1 cellular context compared by ENCODE assay signal in the genomic region with DNA sequence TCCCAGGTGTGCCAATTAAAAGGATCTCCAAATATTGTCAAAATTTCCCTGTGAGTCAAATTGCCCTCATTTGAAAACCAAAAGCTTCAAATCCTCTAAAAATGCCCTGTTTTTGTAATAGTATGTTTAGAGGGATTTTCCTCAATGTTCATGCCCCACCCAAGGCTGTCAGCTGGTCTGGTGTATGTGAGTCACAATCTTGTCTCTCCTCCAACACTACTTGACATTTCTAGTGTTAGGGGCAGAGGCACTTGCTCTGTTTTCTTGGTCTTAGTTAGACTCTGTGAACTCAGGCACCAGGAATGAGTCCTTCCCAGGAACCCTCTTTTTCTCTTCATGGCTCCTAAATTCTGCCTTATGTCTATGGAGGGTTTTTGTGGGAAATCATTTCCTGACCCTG.
TF ChIP-seq lines count a peak whose summit lies in the region.

No MANE protein-coding gene starts in this region.

TF ChIP-seq in IMR-90, 13 proteins besides CTCF, POLR2A, EP300 and RAD21:
- TF ChIP-seq CEBPB (IDR thresholded peaks at IDR 0.05; ENCODE audit: low read depth, low read length): no peak
- TF ChIP-seq MAZ (IDR thresholded peaks at IDR 0.05; ENCODE audit: borderline replicate concordance, low read depth, low read length): no peak
- TF ChIP-seq SMC3 (IDR thresholded peaks at IDR 0.05; ENCODE audit: low read depth, low read length): no peak
- TF ChIP-seq RFX5 (IDR thresholded peaks at IDR 0.05; ENCODE audit: low read depth, low read length): no peak
- TF ChIP-seq MXI1 (IDR thresholded peaks at IDR 0.05; ENCODE audit: borderline replicate concordance, low read depth, low read length): no peak
- no peak for TF ChIP-seq MAFK (IDR thresholded peaks at IDR 0.05; ENCODE audit: low read depth, low read length)
- TF ChIP-seq, protein P1, sequence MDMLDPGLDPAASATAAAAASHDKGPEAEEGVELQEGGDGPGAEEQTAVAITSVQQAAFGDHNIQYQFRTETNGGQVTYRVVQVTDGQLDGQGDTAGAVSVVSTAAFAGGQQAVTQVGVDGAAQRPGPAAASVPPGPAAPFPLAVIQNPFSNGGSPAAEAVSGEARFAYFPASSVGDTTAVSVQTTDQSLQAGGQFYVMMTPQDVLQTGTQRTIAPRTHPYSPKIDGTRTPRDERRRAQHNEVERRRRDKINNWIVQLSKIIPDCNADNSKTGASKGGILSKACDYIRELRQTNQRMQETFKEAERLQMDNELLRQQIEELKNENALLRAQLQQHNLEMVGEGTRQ (IDR thresholded peaks at IDR 0.05; ENCODE audit: low read depth, low read length): no peak; the same call in 1 of the 2 replicates
- no peak for TF ChIP-seq BHLHE40 (IDR thresholded peaks at IDR 0.05; ENCODE audit: low read depth, low read length)
- TF ChIP-seq FOS (IDR thresholded peaks at IDR 0.05; ENCODE audit: low read depth, low read length): no peak
- TF ChIP-seq, protein P2, sequence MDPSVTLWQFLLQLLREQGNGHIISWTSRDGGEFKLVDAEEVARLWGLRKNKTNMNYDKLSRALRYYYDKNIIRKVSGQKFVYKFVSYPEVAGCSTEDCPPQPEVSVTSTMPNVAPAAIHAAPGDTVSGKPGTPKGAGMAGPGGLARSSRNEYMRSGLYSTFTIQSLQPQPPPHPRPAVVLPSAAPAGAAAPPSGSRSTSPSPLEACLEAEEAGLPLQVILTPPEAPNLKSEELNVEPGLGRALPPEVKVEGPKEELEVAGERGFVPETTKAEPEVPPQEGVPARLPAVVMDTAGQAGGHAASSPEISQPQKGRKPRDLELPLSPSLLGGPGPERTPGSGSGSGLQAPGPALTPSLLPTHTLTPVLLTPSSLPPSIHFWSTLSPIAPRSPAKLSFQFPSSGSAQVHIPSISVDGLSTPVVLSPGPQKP (IDR thresholded peaks at IDR 0.05; ENCODE audit: borderline replicate concordance, low read depth, low read length): no peak
- no peak for TF ChIP-seq NFE2L2 (IDR thresholded peaks at IDR 0.05; ENCODE audit: low read depth, low read length)
- no peak for TF ChIP-seq RCOR1 (IDR thresholded peaks at IDR 0.05; ENCODE audit: insufficient replicate concordance, low read length)
- TF ChIP-seq CHD1 (IDR thresholded peaks at IDR 0.05; ENCODE audit: low read depth, low read length): no peak
